In genomic region chr16:49036126-49036525, GRCh38 we compare ENCODE assay signal across 26 cellular contexts.
"Had no signal": no experiment of that assay in that cellular context is flagged by ENCODE, and none has a peak within 500 bp of the region (broad histone marks: within the 10 kb centered on the region; RNA-seq: fewer than 3 reads in every experiment).

No MANE protein-coding gene starts in this region.

- DNase-seq: cerebellar nuclear complex; colonic mucosa; dermis blood vessel endothelial cell; dorsolateral prefrontal cortex; effector CD8-positive, alpha-beta T cell; effector memory CD8-positive, alpha-beta T cell; endodermal cell; erythroblast; foreskin keratinocyte; heart left ventricle; hypothalamus; immature natural killer cell; left cardiac atrium; left lung; left ventricle myocardium superior; lower lobe of right lung; mesenchymal stem cell; mucosa of descending colon had no signal

- H3K79me2 ChIP-seq: hepatocyte had no signal

- H3K9me3 ChIP-seq: colonic mucosa, gastroesophageal sphincter, lower lobe of right lung, mucosa of descending colon had no signal

- H3K4me3 ChIP-seq: colonic mucosa, dorsolateral prefrontal cortex, gastroesophageal sphincter, heart left ventricle, hepatocyte, left lung, lower lobe of right lung, mucosa of descending colon had no signal

- H3K4me3 Mint-ChIP-seq: effector memory CD8-positive, alpha-beta T cell; endodermal cell; immature natural killer cell; mesothelial cell of epicardium had no signal

- H3K4me1 Mint-ChIP-seq: endodermal cell, immature natural killer cell, mesothelial cell of epicardium had no signal

- H3K27ac Mint-ChIP-seq: effector memory CD8-positive, alpha-beta T cell; endodermal cell; immature natural killer cell; mesothelial cell of epicardium had no signal

- H3K27ac ChIP-seq: colonic mucosa, dorsolateral prefrontal cortex, epithelial cell of prostate, foreskin keratinocyte, gastroesophageal sphincter, heart left ventricle, hepatocyte, left lung, lower lobe of right lung had no signal

- H3K4me2 ChIP-seq: hepatocyte had no signal

- H3K36me3 Mint-ChIP-seq: immature natural killer cell, mesothelial cell of epicardium had no signal

- H3K27me3 ChIP-seq: colonic mucosa, dorsolateral prefrontal cortex, foreskin keratinocyte, gastroesophageal sphincter, heart left ventricle, hepatocyte, left lung had no signal

- H3K36me3 ChIP-seq: colonic mucosa, gastroesophageal sphincter, heart left ventricle, left lung, lower lobe of right lung had no signal

- H3K27me3 Mint-ChIP-seq: effector memory CD8-positive, alpha-beta T cell had no signal

- H3K4me1 ChIP-seq: colonic mucosa, foreskin keratinocyte, gastroesophageal sphincter, heart left ventricle, left lung, lower lobe of right lung had no signal

- FAIRE-seq: endometrium, frontal cortex, keratinocyte had no signal

- H3K9me3 Mint-ChIP-seq: endodermal cell, mesothelial cell of epicardium had no signal

- ATAC-seq: effector memory CD8-positive, alpha-beta T cell; esophagus mucosa; foreskin keratinocyte; gastroesophageal sphincter; heart left ventricle; left cardiac atrium; left lung; left ventricle myocardium superior; lower lobe of right lung; mucosa of descending colon had no signal

- H2AFZ ChIP-seq: hepatocyte had no signal
